Comparison of ENCODE assay signal across 8 cellular contexts in the genomic region with DNA sequence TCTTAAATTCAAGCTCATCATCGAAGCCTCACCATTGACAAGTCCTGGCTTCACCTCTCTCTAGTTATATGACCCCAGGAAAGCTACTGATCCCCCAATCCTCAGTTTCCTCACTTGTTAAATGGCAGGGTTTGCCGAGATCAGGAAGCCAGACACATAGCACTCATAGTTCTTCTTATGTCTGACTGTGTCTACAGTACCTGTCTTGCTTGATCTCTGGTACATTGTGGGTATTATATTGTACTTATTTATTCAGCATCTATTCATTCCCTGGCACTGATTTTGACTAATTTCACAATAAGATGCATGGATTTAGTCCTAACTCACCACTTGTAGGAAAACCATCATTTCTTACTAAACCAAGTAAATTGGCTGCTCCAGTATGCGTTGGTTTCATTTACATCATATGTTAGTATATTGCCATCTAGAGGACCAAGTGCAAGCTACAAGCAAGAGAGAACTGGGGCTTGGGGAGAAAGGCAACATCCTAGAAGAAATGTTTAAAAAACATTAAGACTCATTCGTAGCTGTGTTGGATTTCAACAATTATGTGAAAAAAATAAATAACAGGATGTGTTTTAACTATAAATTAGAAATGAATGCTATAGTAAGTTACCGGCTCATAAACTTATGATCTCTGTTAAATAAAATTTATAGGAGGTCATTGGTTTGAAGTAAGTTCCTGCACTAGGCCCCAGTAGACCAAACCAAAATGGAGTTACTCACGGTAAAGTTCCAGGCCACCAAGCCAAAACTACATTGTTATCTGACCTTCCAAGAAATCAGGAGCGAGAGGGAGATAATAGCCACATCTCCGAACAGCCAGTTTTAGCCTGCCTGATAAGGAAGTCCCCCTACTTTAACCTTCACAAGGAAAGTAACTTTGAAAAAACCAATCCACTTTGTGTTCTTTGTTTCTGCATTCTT. TPM values are rescaled to one million over a fixed set of nuclear protein-coding genes. Genes with fewer than 3 reads are reported as not detected.
DNase-seq lines count a peak whose midpoint lies in the region; ATAC-seq and TF ChIP-seq lines count a peak whose summit lies in the region.
"Not testable (repeated sequence)": the region's sequence is repeated elsewhere in the genome, so short reads cannot be mapped to it uniquely, and the experiment has no call there.

No MANE protein-coding gene starts in this region.

- not testable (repeated sequence) for H3K4me1 ChIP-seq in CD8-positive, alpha-beta T cell (ENCODE audit: insufficient read depth, low read length); mesendoderm (ENCODE audit: control insufficient read depth, low read depth, low read length)

- H3K4me2 ChIP-seq in mesendoderm (ENCODE audit: low read length): not testable (repeated sequence)

- not testable (repeated sequence) for H3K79me1 ChIP-seq in mesendoderm (ENCODE audit: low read length)

- H3K4me3 Mint-ChIP-seq in CD8-positive, alpha-beta T cell; stimulated activated naive CD8-positive, alpha-beta T cell treated with anti-CD3 and anti-CD28 coated beads, Interleukin-15, amount 100 ng/mL, for 72 hours: not testable (repeated sequence)

- not testable (repeated sequence) for H3K27ac Mint-ChIP-seq in CD8-positive, alpha-beta T cell; stimulated activated naive CD8-positive, alpha-beta T cell treated with anti-CD3 and anti-CD28 coated beads, Interleukin-15, amount 100 ng/mL, for 72 hours

- not testable (repeated sequence) for H2BK15ac ChIP-seq in mesendoderm (replicated peaks; ENCODE audit: low read depth)

- H3K9me3 ChIP-seq in CD8-positive, alpha-beta T cell (ENCODE audit: low read length): not testable (repeated sequence)

- intact Hi-C loops in CD8-positive, alpha-beta T cell (cut with DNase I, micrococcal nuclease): loop anchor here in 1 of 2 experiments (2.0 kb wide), 1 partner anchor 270 kb away; no protein-coding TSS in a partner anchor

- not testable (repeated sequence) for H4K8ac ChIP-seq in mesendoderm (ENCODE audit: low read depth, low read length)

- H3K9me3 Mint-ChIP-seq in CD8-positive, alpha-beta T cell; stimulated activated naive CD8-positive, alpha-beta T cell treated with anti-CD3 and anti-CD28 coated beads, Interleukin-15, amount 100 ng/mL, for 72 hours: not testable (repeated sequence)

- not testable (repeated sequence) for H3K27me3 ChIP-seq in CD8-positive, alpha-beta T cell (ENCODE audit: insufficient read depth, low read length); mesendoderm (ENCODE audit: insufficient read depth, low read length, poor library complexity)

- H3K4ac ChIP-seq in mesendoderm (ENCODE audit: low read depth, low read length): not testable (repeated sequence)

- H3K4me3 ChIP-seq in CD8-positive, alpha-beta T cell (ENCODE audit: low read depth, low read length); astrocyte of the spinal cord (ENCODE audit: low read depth, low read length); foreskin fibroblast (ENCODE audit: low read depth in 1 of 2, low read length in 2 of 2); mesendoderm (ENCODE audit: low read length): not testable (repeated sequence)

- in situ Hi-C loops in SK-MEL-5 (cut with HindIII; ENCODE audit: low pct_unique_long_range_greater_than_20kb, low sequenced_read_pairs); astrocyte of the spinal cord (cut with HindIII; ENCODE audit: low sequenced_read_pairs): not testable (repeated sequence)

- H3K4me1 Mint-ChIP-seq in CD8-positive, alpha-beta T cell (ENCODE audit: low read depth); stimulated activated naive CD8-positive, alpha-beta T cell treated with anti-CD3 and anti-CD28 coated beads, Interleukin-15, amount 100 ng/mL, for 72 hours: not testable (repeated sequence)

- CTCF ChIA-PET in CD8-positive, alpha-beta T cell (lab: Charles Lee): interaction anchor here (0.7 to 1.6 kb wide), 3 partner anchors 8 to 270 kb away, joined by 3 to 4 read pairs (median 4); no protein-coding TSS in a partner anchor

- not testable (repeated sequence) for H3K27ac ChIP-seq in CD8-positive, alpha-beta T cell (ENCODE audit: low read depth, low read length); mesendoderm (ENCODE audit: low read depth, low read length)

- H3K79me2 ChIP-seq in mesendoderm (ENCODE audit: control insufficient read depth, insufficient read depth, low read length): not testable (repeated sequence)

- peak; percentile 51 for TF ChIP-seq CTCF in CD8-positive, alpha-beta T cell (IDR thresholded peaks at IDR 0.05)
- TF ChIP-seq CTCF in astrocyte of the spinal cord (IDR thresholded peaks at IDR 0.05; ENCODE audit: low read depth, low read length) (peak; percentile 54), foreskin fibroblast (IDR thresholded peaks at IDR 0.05; ENCODE audit: low read depth, low read length) (peak; percentile 44)

- not testable (repeated sequence) for H3K36me3 ChIP-seq in CD8-positive, alpha-beta T cell (ENCODE audit: insufficient read depth, low read length); mesendoderm (ENCODE audit: control insufficient read depth, insufficient read depth, low read length)

- no CpG with 5 or more reads among the region's 8 CpGs for WGBS in mesendoderm (ENCODE audit: extremely low coverage, insufficient coverage, low lambda C conversion rate)

- not testable (repeated sequence) for H3K18ac ChIP-seq in mesendoderm (ENCODE audit: low read length)

- POLR2A ChIA-PET in CD8-positive, alpha-beta T cell (lab: Charles Lee): not testable (repeated sequence)

- not testable (repeated sequence) for H2AK5ac ChIP-seq in mesendoderm (ENCODE audit: low read length)

- H3K36me3 Mint-ChIP-seq in CD8-positive, alpha-beta T cell: peaks cover 11% of the 10 kb centered on the region

- not testable (repeated sequence) for H3K9ac ChIP-seq in mesendoderm (ENCODE audit: low read length)

- not testable (repeated sequence) for H2BK5ac ChIP-seq in mesendoderm (ENCODE audit: low read length)

- not testable (repeated sequence) for H3K56ac ChIP-seq in mesendoderm (ENCODE audit: low read length)

- H2BK120ac ChIP-seq in mesendoderm (ENCODE audit: low read depth, low read length): not testable (repeated sequence)

- not testable (repeated sequence) for H4K5ac ChIP-seq in mesendoderm (ENCODE audit: low read length)

- not testable (repeated sequence) for DNase-seq in CD8-positive, alpha-beta T cell; stimulated activated naive CD8-positive, alpha-beta T cell treated with anti-CD3 and anti-CD28 coated beads, Interleukin-15, amount 100 ng/mL, for 72 hours
- DNase-seq in H4 (ENCODE audit: low spot score): peak; percentile 69
- peak; percentile 30 for DNase-seq in NCI-H146 (lab: John Stamatoyannopoulos, UW)
- DNase-seq in SK-MEL-5 (ENCODE audit: low read depth, low spot score): peak; percentile 74
- peak; percentile 73 for DNase-seq in astrocyte of the spinal cord (ENCODE audit: low read depth, low spot score)
- DNase-seq in foreskin fibroblast: peak; percentile 62 to 81
- peak; percentile 66 for DNase-seq in mesendoderm

- not testable (repeated sequence) for H3K27me3 Mint-ChIP-seq in CD8-positive, alpha-beta T cell (ENCODE audit: low read depth); stimulated activated naive CD8-positive, alpha-beta T cell treated with anti-CD3 and anti-CD28 coated beads, Interleukin-15, amount 100 ng/mL, for 72 hours

- not testable (repeated sequence) for H3K23ac ChIP-seq in mesendoderm (ENCODE audit: low read length)

- peak; percentile 49 for ATAC-seq in CD8-positive, alpha-beta T cell
- ATAC-seq in stimulated activated naive CD8-positive, alpha-beta T cell treated with anti-CD3 and anti-CD28 coated beads, Interleukin-15, amount 100 ng/mL, for 72 hours: peak; percentile 60

RNA-seq across cellular contexts. Expression of a gene that starts 36.7 kb away (rescaled TPM):
- 10 to 100 TPM; 11.7 to 18.6 TPM for total RNA-seq in CD8-positive, alpha-beta T cell
- total RNA-seq in H4 (2014; rRNA removed; shearing (Covaris generic)): 3.6 and 5.3 TPM in 2 replicates
- 5.7 and 9.0 TPM in 2 replicates for total RNA-seq in SK-MEL-5 (2014; rRNA removed; shearing (Covaris generic))
- polyA plus RNA-seq in SK-MEL-5 (2015; cell fraction: cytosol; rRNA removed): 2.0 and 4.6 TPM in 2 replicates
- 10.1 and 12.6 TPM in 2 replicates for polyA plus RNA-seq in SK-MEL-5 (2015; cell fraction: nucleus; rRNA removed)
- polyA plus RNA-seq in mesendoderm (2013, experiment 1 of 2): 3.2 TPM
- 3.7 TPM for polyA plus RNA-seq in mesendoderm (2013, experiment 2 of 2)

RNA-seq across cellular contexts. Expression of a gene that starts 59.1 kb away (rescaled TPM):
- total RNA-seq in CD8-positive, alpha-beta T cell: 1 to 10 TPM; 1.1 to 1.3 TPM
- total RNA-seq in H4 (2014; rRNA removed; shearing (Covaris generic)): 2.4 TPM in 1 of 2 replicates, not detected in the other
- 0.77 and 1.6 TPM in 2 replicates for total RNA-seq in SK-MEL-5 (2014; rRNA removed; shearing (Covaris generic))
- 2.9 TPM in 1 of 2 replicates, not detected in the other for polyA plus RNA-seq in SK-MEL-5 (2015; cell fraction: cytosol; rRNA removed)
- polyA plus RNA-seq in SK-MEL-5 (2015; cell fraction: nucleus; rRNA removed): 1.7 and 8.6 TPM in 2 replicates
- 6.1 TPM for polyA plus RNA-seq in mesendoderm (2013, experiment 1 of 2)
- 5.9 TPM for polyA plus RNA-seq in mesendoderm (2013, experiment 2 of 2)
